In the genomic region with DNA sequence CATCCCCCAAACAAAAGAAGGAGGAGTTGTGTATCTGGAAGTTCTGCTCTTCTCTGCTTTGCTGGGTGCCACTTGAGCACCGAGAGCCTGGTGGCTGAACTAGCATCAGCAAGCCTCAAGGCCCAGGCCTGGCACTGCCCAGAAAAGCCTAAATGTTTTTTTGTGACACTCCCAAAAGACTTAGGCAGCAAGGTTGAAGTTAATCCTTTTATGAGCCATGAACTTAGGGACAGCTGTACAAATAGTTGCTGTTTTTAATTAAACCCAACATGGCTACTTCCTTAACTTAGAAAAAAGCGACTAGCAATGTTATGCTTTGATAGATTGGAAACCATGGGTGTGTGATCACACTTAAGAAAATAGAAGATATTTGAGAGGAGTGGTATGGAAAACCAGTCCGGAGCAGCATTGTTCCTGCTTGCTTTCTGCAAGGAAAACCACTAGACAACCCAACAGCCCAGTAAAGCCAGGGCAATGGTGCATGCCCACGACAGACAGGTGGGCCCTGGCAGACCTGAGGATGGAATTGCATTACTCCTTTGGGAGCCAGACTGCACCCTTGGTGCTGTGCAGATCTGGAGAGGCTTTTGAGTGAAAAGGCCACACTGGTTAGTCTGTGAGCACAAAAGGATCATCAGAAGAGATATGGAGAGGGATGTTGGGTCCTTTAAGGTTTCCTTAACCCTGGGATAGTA, we compare ENCODE assay signal across 21 cellular contexts. TPM values are rescaled to one million over a fixed set of nuclear protein-coding genes. Genes with fewer than 3 reads are reported as not detected.
DNase-seq lines count a peak whose midpoint lies in the region; ATAC-seq, FAIRE-seq and TF ChIP-seq lines count a peak whose summit lies in the region.
"Had no signal": no experiment of that assay in that cellular context is flagged by ENCODE, and none has a peak within 500 bp of the region (broad histone marks: within the 10 kb centered on the region; RNA-seq: fewer than 3 reads in every experiment).

No MANE protein-coding gene starts in this region.

- no peak for ATAC-seq in stimulated activated effector memory CD8-positive, alpha-beta T cell treated with anti-CD3 and anti-CD28 coated beads, Interleukin-12 subunit alpha, Interleukin-12 subunit beta, amount 100 ng/mL, for 72 hours
- ATAC-seq in GM19455 (IDR thresholded peaks at IDR 0.05; ENCODE audit: unreplicated experiment) = no peak
- no peak for ATAC-seq in HG02763 (IDR thresholded peaks at IDR 0.05; ENCODE audit: unreplicated experiment)
- ATAC-seq: gastrocnemius medialis had no signal

- peak overlapping the region; percentile 31 for H3K27ac Mint-ChIP-seq in astrocyte (ENCODE audit: unreplicated experiment)
- no peak overlapping the region for H3K27ac Mint-ChIP-seq in mesothelial cell of epicardium
- no peak overlapping the region for H3K27ac Mint-ChIP-seq in stimulated activated effector memory CD8-positive, alpha-beta T cell treated with anti-CD3 and anti-CD28 coated beads, Interleukin-12 subunit alpha, Interleukin-12 subunit beta, amount 100 ng/mL, for 72 hours
- H3K27ac Mint-ChIP-seq in activated T-cell treated with anti-CD3 and anti-CD28 coated beads, Interleukin-2, amount 50 U/mL, for 24 hours = no peak overlapping the region
- H3K27ac Mint-ChIP-seq: activated CD4-positive, alpha-beta T cell treated with anti-CD3 and anti-CD28 coated beads, Interleukin-2, amount 10 ng/mL, durations not matched to agents 24 days and 14 days had no signal

- no peaks in the 10 kb centered on the region for H3K9me3 Mint-ChIP-seq in astrocyte (ENCODE audit: unreplicated experiment)
- no peaks in the 10 kb centered on the region for H3K9me3 Mint-ChIP-seq in mesothelial cell of epicardium
- H3K9me3 Mint-ChIP-seq in stimulated activated effector memory CD8-positive, alpha-beta T cell treated with anti-CD3 and anti-CD28 coated beads, Interleukin-12 subunit alpha, Interleukin-12 subunit beta, amount 100 ng/mL, for 72 hours = no peaks in the 10 kb centered on the region
- no peaks in the 10 kb centered on the region for H3K9me3 Mint-ChIP-seq in activated T-cell treated with anti-CD3 and anti-CD28 coated beads, Interleukin-2, amount 50 U/mL, for 24 hours

- no peaks in the 10 kb centered on the region for H3K36me3 ChIP-seq in ES-I3 (ENCODE audit: insufficient read depth, low read length)
- H3K36me3 ChIP-seq in astrocyte (ENCODE audit: insufficient read depth, low read length) = no peaks in the 10 kb centered on the region
- H3K36me3 ChIP-seq: adrenal gland, gastrocnemius medialis, stomach, uterus had no signal

- no peak overlapping the region for H3K4me3 ChIP-seq in astrocyte (ENCODE audit: insufficient read depth, low read depth, low read length)
- H3K4me3 ChIP-seq: uterus had no signal

- TF ChIP-seq CTCF in astrocyte (IDR thresholded peaks at IDR 0.05; ENCODE audit: insufficient read depth, low read depth, low read length) = no peak
- TF ChIP-seq CTCF in mesothelial cell of epicardium (IDR thresholded peaks at IDR 0.05; ENCODE audit: unreplicated experiment) = no peak

- no peaks in the 10 kb centered on the region for H3K9me3 ChIP-seq in ES-I3 (ENCODE audit: control insufficient read depth, insufficient read depth, low read length)
- H3K9me3 ChIP-seq in astrocyte (ENCODE audit: insufficient read depth, low read depth, low read length) = no peaks in the 10 kb centered on the region
- H3K9me3 ChIP-seq: adrenal gland, gastrocnemius medialis, stomach, uterus had no signal

- H3K4me1 ChIP-seq in ES-I3 (ENCODE audit: insufficient read depth, low read length) (no peaks in the 10 kb centered on the region), astrocyte (ENCODE audit: insufficient read depth, low read length) (peaks cover 9% of the 10 kb centered on the region)
- H3K4me1 ChIP-seq: gastrocnemius medialis, uterus had no signal

- no peak for FAIRE-seq in astrocyte (lab: Jason Lieb, UNC)

- H3K9ac ChIP-seq in ES-I3 (ENCODE audit: low read depth, low read length) = peak overlapping the region; percentile 65; the same call in 1 of the 2 replicates
- H3K9ac ChIP-seq in astrocyte (ENCODE audit: low read length) = no peak overlapping the region

- no peaks in the 10 kb centered on the region for H3K79me2 ChIP-seq in astrocyte (ENCODE audit: insufficient read depth, low read length)

- DNase-seq in astrocyte (ENCODE audit: low read depth) (no peak), mesothelial cell of epicardium (ENCODE audit: low spot score in 2 of 2, unreplicated experiment in 2 of 2) (no peak), Kasumi-1 (lab: John Stamatoyannopoulos, UW) (no peak)
- DNase-seq in stimulated activated effector memory CD8-positive, alpha-beta T cell treated with anti-CD3 and anti-CD28 coated beads, Interleukin-12 subunit alpha, Interleukin-12 subunit beta, amount 100 ng/mL, for 72 hours (ENCODE audit: low spot score in 2 of 2) = no peak
- DNase-seq in activated T-cell treated with anti-CD3 and anti-CD28 coated beads, Interleukin-2, amount 50 U/mL, for 24 hours = no peak
- DNase-seq: activated CD4-positive, alpha-beta T cell treated with anti-CD3 and anti-CD28 coated beads, Interleukin-2, amount 10 ng/mL, durations not matched to agents 24 days and 14 days; activated effector memory CD4-positive, alpha-beta T cell treated with Interleukin-2 at 50 U/mL for 16 hours; adrenal gland; erythroblast; gastrocnemius medialis; Karpas-422; NCI-H1105 treated with DMSO at 0.1 percent for 48 hours; NCI-H510A treated with DMSO at 0.1 percent for 48 hours; stimulated activated CD4-positive, alpha-beta T cell treated with anti-CD3 and anti-CD28 coated beads, Interleukin-2, amount 100 ng/mL, for 24 hours; stomach; uterus had no signal

- peaks cover 5% of the 10 kb centered on the region for H3K27me3 ChIP-seq in astrocyte (ENCODE audit: insufficient read depth, low read length)
- H3K27me3 ChIP-seq: uterus had no signal

- peaks cover 24% of the 10 kb centered on the region for H3K27me3 Mint-ChIP-seq in astrocyte (ENCODE audit: low read depth, unreplicated experiment)
- peaks cover 56% of the 10 kb centered on the region for H3K27me3 Mint-ChIP-seq in mesothelial cell of epicardium (ENCODE audit: low read depth)
- H3K27me3 Mint-ChIP-seq in activated T-cell treated with anti-CD3 and anti-CD28 coated beads, Interleukin-2, amount 50 U/mL, for 24 hours = peaks cover 13% of the 10 kb centered on the region

- peak overlapping the region; percentile 74 for H3K4me3 Mint-ChIP-seq in astrocyte (ENCODE audit: unreplicated experiment)
- peak overlapping the region; percentile 74 for H3K4me3 Mint-ChIP-seq in mesothelial cell of epicardium
- peak overlapping the region; percentile 26 for H3K4me3 Mint-ChIP-seq in stimulated activated effector memory CD8-positive, alpha-beta T cell treated with anti-CD3 and anti-CD28 coated beads, Interleukin-12 subunit alpha, Interleukin-12 subunit beta, amount 100 ng/mL, for 72 hours
- no peak overlapping the region for H3K4me3 Mint-ChIP-seq in activated T-cell treated with anti-CD3 and anti-CD28 coated beads, Interleukin-2, amount 50 U/mL, for 24 hours
- H3K4me3 Mint-ChIP-seq: activated CD4-positive, alpha-beta T cell treated with anti-CD3 and anti-CD28 coated beads, Interleukin-2, amount 10 ng/mL, durations not matched to agents 24 days and 14 days had no signal

- H3K4me1 Mint-ChIP-seq in astrocyte (ENCODE audit: low read depth, unreplicated experiment) (peaks cover 17% of the 10 kb centered on the region), mesothelial cell of epicardium (peaks cover 8% of the 10 kb centered on the region)
- H3K4me1 Mint-ChIP-seq in stimulated activated effector memory CD8-positive, alpha-beta T cell treated with anti-CD3 and anti-CD28 coated beads, Interleukin-12 subunit alpha, Interleukin-12 subunit beta, amount 100 ng/mL, for 72 hours = no peaks in the 10 kb centered on the region
- peaks cover 11% of the 10 kb centered on the region for H3K4me1 Mint-ChIP-seq in activated T-cell treated with anti-CD3 and anti-CD28 coated beads, Interleukin-2, amount 50 U/mL, for 24 hours (ENCODE audit: low read depth)

- H3K4me2 ChIP-seq in astrocyte (ENCODE audit: low read length) = peak overlapping the region; percentile 88

- H3K27ac ChIP-seq in astrocyte (ENCODE audit: low read depth, low read length) = no peak overlapping the region
- H3K27ac ChIP-seq: gastrocnemius medialis, stomach, uterus had no signal

- no peaks in the 10 kb centered on the region for H4K20me1 ChIP-seq in astrocyte (ENCODE audit: insufficient read depth, low read length)

- H3K36me3 Mint-ChIP-seq in astrocyte (ENCODE audit: low read depth, unreplicated experiment) = no peaks in the 10 kb centered on the region
- H3K36me3 Mint-ChIP-seq in mesothelial cell of epicardium = no peaks in the 10 kb centered on the region
- no peaks in the 10 kb centered on the region for H3K36me3 Mint-ChIP-seq in stimulated activated effector memory CD8-positive, alpha-beta T cell treated with anti-CD3 and anti-CD28 coated beads, Interleukin-12 subunit alpha, Interleukin-12 subunit beta, amount 100 ng/mL, for 72 hours
- no peaks in the 10 kb centered on the region for H3K36me3 Mint-ChIP-seq in activated T-cell treated with anti-CD3 and anti-CD28 coated beads, Interleukin-2, amount 50 U/mL, for 24 hours (ENCODE audit: low read depth)

- H2AFZ ChIP-seq in astrocyte (ENCODE audit: low read depth, low read length) = no peak overlapping the region

RNA-seq across cellular contexts. Expression of gene DLEU7, which starts 0.8 kb away (rescaled TPM):
- total RNA-seq in astrocyte = 0.43 and 0.57 TPM in 2 replicates
- 0.18 TPM in 1 of 3 replicates, not detected in the others for total RNA-seq in mesothelial cell of epicardium
- total RNA-seq: activated CD4-positive, alpha-beta T cell treated with anti-CD3 and anti-CD28 coated beads, Interleukin-2, amount 10 ng/mL, durations not matched to agents 24 days and 14 days; dermis microvascular lymphatic vessel endothelial cell; HT1080; stomach; uterus had no signal
